Comparison of ENCODE assay signal across 8 cellular contexts in the genomic region with DNA sequence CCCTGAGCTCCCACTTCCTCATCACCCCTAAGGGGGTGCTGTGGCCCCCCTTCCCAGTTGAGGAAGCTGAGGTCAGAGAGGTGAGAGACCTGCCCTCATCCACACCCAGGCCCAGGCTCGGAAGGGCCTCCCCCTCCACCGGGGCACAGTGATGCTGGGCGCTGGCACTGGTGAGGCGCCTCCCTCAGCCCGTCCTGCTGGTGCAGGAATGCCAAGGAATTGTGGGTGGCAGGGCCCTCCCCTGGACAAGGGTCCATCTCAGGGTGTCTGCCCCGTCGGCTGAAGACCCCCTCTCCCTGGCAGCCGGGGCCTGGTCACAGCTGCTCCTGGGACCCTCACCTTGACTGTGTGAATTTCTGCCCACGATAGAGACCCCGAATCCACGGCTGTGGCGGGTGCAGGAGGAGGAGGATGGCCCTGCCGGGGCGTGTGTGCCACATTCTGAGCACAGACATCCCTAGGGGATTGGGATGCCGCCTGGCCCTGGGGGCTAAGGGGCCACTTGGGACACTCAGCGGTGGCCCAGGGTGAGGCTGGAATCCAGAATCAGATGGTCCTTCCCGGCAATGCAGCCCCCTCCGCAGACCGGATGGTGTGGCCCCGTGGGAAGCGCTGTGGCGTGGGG.
"Had no signal": no experiment of that assay in that cellular context is flagged by ENCODE, and none has a peak within 500 bp of the region (broad histone marks: within the 10 kb centered on the region; RNA-seq: fewer than 3 reads in every experiment).

No MANE protein-coding gene starts in this region.

- H3K4me2 ChIP-seq: KMS-11 had no signal

- H3K27ac ChIP-seq: HL-60, KMS-11 had no signal

- H3K27ac Mint-ChIP-seq: IgD-negative memory B cell had no signal

- ATAC-seq: HepG2, K562 had no signal

- H3K9me3 Mint-ChIP-seq: IgD-negative memory B cell had no signal

- FAIRE-seq: HepG2, K562 had no signal

- H3K4me3 ChIP-seq: K562 had no signal

- DNase-seq: IMR-90, KBM-7, KG1 had no signal

- H3K9ac ChIP-seq: KMS-11 had no signal

- H3K36me3 Mint-ChIP-seq: IgD-negative memory B cell had no signal
